Comparison of ENCODE assay signal across 8 cellular contexts in the genomic region with DNA sequence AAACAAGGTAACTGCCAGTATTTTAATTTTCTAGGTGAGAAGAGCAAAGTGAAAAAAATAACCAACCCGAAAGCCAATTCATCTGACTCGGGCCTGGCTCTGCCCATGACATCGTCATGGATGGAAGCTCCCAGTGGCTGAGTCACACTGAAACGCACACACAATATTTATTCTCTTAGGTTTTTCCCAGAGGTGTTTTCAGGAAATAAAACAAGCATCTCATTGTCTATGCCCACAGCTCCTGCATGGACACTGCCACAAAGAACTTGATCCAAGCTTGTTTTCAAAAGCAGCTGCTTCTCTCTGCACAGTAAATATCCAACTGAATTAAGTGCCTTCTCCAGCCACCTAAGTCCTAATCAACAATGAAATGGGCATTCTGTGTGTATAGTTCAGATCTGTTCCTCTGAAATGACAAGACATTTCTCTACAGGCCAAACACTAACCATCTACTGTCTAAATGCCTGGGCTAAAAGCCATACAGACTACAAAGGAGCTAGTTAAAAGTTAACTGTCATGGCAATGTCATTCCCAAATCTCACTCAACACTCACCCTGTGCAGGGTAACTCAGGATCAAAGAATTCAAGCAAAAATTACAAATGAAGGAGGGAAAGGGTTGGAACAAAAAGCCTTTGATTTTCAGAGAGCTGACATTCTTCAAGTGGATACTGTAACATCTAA.
DNase-seq lines count a peak whose midpoint lies in the region; ATAC-seq and TF ChIP-seq lines count a peak whose summit lies in the region.

No MANE protein-coding gene starts in this region.

- H3K36me3 ChIP-seq in esophagus (ENCODE audit: control insufficient read depth in 2 of 2, insufficient read depth in 2 of 2, low read length in 1 of 2) = no peaks in the 10 kb centered on the region
- no peaks in the 10 kb centered on the region for H3K36me3 ChIP-seq in parathyroid adenoma (ENCODE audit: control insufficient read depth, insufficient read depth, low read length)
- H3K36me3 ChIP-seq in CD4-positive, alpha-beta memory T cell (ENCODE audit: insufficient read depth, low read length) = no peaks in the 10 kb centered on the region

- H3K4me3 Mint-ChIP-seq in CD4-positive, alpha-beta memory T cell = no peak overlapping the region

- CTCF ChIA-PET in CD4-positive, alpha-beta memory T cell (lab: Charles Lee; ENCODE audit: partially characterized antibody) = no interaction called here

- no peak overlapping the region for H3K4me2 ChIP-seq in parathyroid adenoma (ENCODE audit: low read length)

- no peak for TF ChIP-seq CTCF in parathyroid adenoma (IDR thresholded peaks at IDR 0.05)

- POLR2A ChIA-PET in CD4-positive, alpha-beta memory T cell (lab: Charles Lee; ENCODE audit: partially characterized antibody) = no interaction called here

- WGBS in esophagus, 2 donors = 33 to 35% methylated on average over 4 of the region's 4 CpGs

- H3K4me1 Mint-ChIP-seq in CD4-positive, alpha-beta memory T cell = no peaks in the 10 kb centered on the region

- ATAC-seq in GM18868 (IDR thresholded peaks at IDR 0.05; ENCODE audit: unreplicated experiment) (peak; percentile 77), GM19467 (IDR thresholded peaks at IDR 0.05; ENCODE audit: unreplicated experiment) (no peak)

- H2AFZ ChIP-seq in parathyroid adenoma = peak overlapping the region; percentile 25

- DNase-seq in NCI-H2107 (lab: John Stamatoyannopoulos, UW) (peak; percentile 23), GDM1 (lab: John Stamatoyannopoulos, UW) (no peak), DMS114 treated with DMSO at 0.1 percent for 48 hours (lab: John Stamatoyannopoulos, UW; ENCODE audit: unreplicated experiment) (no peak)
- no peak for DNase-seq in CD4-positive, alpha-beta memory T cell

- H3K4me3 ChIP-seq in esophagus (ENCODE audit: low read depth in 1 of 2, low read length in 2 of 2) (no peak overlapping the region), parathyroid adenoma (ENCODE audit: low read depth, low read length) (no peak overlapping the region)
- no peak overlapping the region for H3K4me3 ChIP-seq in CD4-positive, alpha-beta memory T cell (ENCODE audit: low read length in 2 of 2)

- no peak overlapping the region for H3K27ac Mint-ChIP-seq in CD4-positive, alpha-beta memory T cell

- H3K27ac ChIP-seq in esophagus (ENCODE audit: low read depth in 2 of 2, low read length in 1 of 2) = peak overlapping the region; percentile 52 to 57
- H3K27ac ChIP-seq in parathyroid adenoma = no peak overlapping the region
- no peak overlapping the region for H3K27ac ChIP-seq in CD4-positive, alpha-beta memory T cell (ENCODE audit: low read depth, low read length)

- H3K9me3 ChIP-seq in esophagus (ENCODE audit: control insufficient read depth in 2 of 2, insufficient read depth in 1 of 2, low read depth in 1 of 2, low read length in 1 of 2) = no peaks in the 10 kb centered on the region
- H3K9me3 ChIP-seq in parathyroid adenoma (ENCODE audit: control insufficient read depth, low read length) = no peaks in the 10 kb centered on the region
- H3K9me3 ChIP-seq in CD4-positive, alpha-beta memory T cell (ENCODE audit: control insufficient read depth in 1 of 2, low read length in 2 of 2) = no peaks in the 10 kb centered on the region

- H3K9ac ChIP-seq in parathyroid adenoma = no peak overlapping the region

- no peaks in the 10 kb centered on the region for H3K79me2 ChIP-seq in parathyroid adenoma

- H3K36me3 Mint-ChIP-seq in CD4-positive, alpha-beta memory T cell = no peaks in the 10 kb centered on the region

- H3K27me3 ChIP-seq in esophagus (ENCODE audit: control insufficient read depth in 1 of 2, insufficient read depth in 2 of 2, low read length in 2 of 2) (no peaks in the 10 kb centered on the region), parathyroid adenoma (ENCODE audit: control insufficient read depth, insufficient read depth, low read length) (no peaks in the 10 kb centered on the region)
- H3K27me3 ChIP-seq in CD4-positive, alpha-beta memory T cell (ENCODE audit: insufficient read depth, low read length) = no peaks in the 10 kb centered on the region

- intact Hi-C loops in CD4-positive, alpha-beta memory T cell (cut with micrococcal nuclease) = no loop called here

- no peaks in the 10 kb centered on the region for H3K9me3 Mint-ChIP-seq in CD4-positive, alpha-beta memory T cell

- H3K4me1 ChIP-seq in esophagus (ENCODE audit: control insufficient read depth in 2 of 2, insufficient read depth in 2 of 2, low read length in 1 of 2) (peaks cover 2% of the 10 kb centered on the region in 2 donors), parathyroid adenoma (peaks cover 4% of the 10 kb centered on the region)
- H3K4me1 ChIP-seq in CD4-positive, alpha-beta memory T cell (ENCODE audit: insufficient read depth, low read length) = no peaks in the 10 kb centered on the region

- H3K27me3 Mint-ChIP-seq in CD4-positive, alpha-beta memory T cell = peaks cover 0 to 1% of the 10 kb centered on the region in 2 donors

Comparison
In these comparisons a context has a peak if more than half of its experiments do, and no peak if none do; other contexts are left out.
1. H3K27ac ChIP-seq: peak in esophagus (2 of 2); none in parathyroid adenoma (single experiment) and CD4-positive, alpha-beta memory T cell (single experiment).